In the genomic region with DNA sequence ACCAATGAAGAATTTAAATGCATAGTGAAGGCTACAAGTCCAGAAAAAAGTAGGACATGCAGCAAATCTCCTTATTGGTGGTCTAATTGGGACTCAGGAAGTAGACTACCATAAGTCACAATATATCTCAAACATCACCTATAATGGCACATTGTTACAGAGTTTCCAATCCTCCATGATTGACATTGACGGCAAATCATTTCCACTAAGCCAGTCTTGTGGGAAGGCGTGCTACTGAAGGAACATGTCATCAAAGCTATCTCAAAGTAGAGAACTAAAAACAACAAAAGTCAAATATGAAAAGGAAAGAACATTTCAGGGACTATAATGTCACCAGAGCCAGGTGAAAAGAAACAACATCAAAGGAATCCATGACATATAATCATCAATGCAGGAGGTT, we compare ENCODE assay signal across 33 cellular contexts.
"Had no signal": no experiment of that assay in that cellular context is flagged by ENCODE, and none has a peak within 500 bp of the region (broad histone marks: within the 10 kb centered on the region; RNA-seq: fewer than 3 reads in every experiment).

No MANE protein-coding gene starts in this region.

- H3K27me3 ChIP-seq: MG63 had no signal

- H3K9ac ChIP-seq: KMS-11 had no signal

- H3K4me3 ChIP-seq: MG63 had no signal

- H3K27ac ChIP-seq: KMS-11 had no signal

- H3K4me2 ChIP-seq: KMS-11 had no signal

- DNase-seq: Karpas-422, Kasumi-1, KBM-7, KG1, MG63, MM.1S, MV-4-11, NCI-H1048, NCI-H1092, NCI-H1105, NCI-H1105 treated with DMSO at 0.1 percent for 48 hours, NCI-H1417, NCI-H1417 treated with DMSO at 0.1 percent for 48 hours, NCI-H1436, NCI-H1436 treated with DMSO at 0.1 percent for 48 hours, NCI-H146, NCI-H1694, NCI-H1694 treated with DMSO at 0.1 percent for 48 hours, NCI-H187, NCI-H187 treated with DMSO at 0.1 percent for 48 hours, NCI-H1930, NCI-H2029 treated with DMSO at 0.1 percent for 48 hours, NCI-H2081, NCI-H2081 treated with DMSO at 0.1 percent for 48 hours, NCI-H2107, NCI-H2171, NCI-H2171 treated with DMSO at 0.1 percent for 48 hours, NCI-H2227 treated with DMSO at 0.1 percent for 48 hours, NCI-H226, NCI-H345, NCI-H446, NCI-H446 treated with DMSO at 0.1 percent for 48 hours had no signal
